ENCODE assay signal across 10 cellular contexts in genomic region chr5:132688536-132689409, GRCh38. TPM values are rescaled to one million over a fixed set of nuclear protein-coding genes. Genes with fewer than 3 reads are reported as not detected.
DNase-seq lines count a peak whose midpoint lies in the region; ATAC-seq, FAIRE-seq and TF ChIP-seq lines count a peak whose summit lies in the region.
"Had no signal": no experiment of that assay in that cellular context is flagged by ENCODE, and none has a peak within 500 bp of the region (broad histone marks: within the 10 kb centered on the region; RNA-seq: fewer than 3 reads in every experiment).

No MANE protein-coding gene starts in this region.

- no peaks in the 10 kb centered on the region for H3K9me3 ChIP-seq in DND-41 (ENCODE audit: insufficient read depth, low read length, severe bottlenecking)
- no peaks in the 10 kb centered on the region for H3K9me3 ChIP-seq in GM23248 (ENCODE audit: low read depth)
- H3K9me3 ChIP-seq in pancreas: no peaks in the 10 kb centered on the region
- H3K9me3 ChIP-seq: tibial nerve had no signal

- H3K27ac Mint-ChIP-seq in activated naive CD8-positive, alpha-beta T cell treated with anti-CD3 and anti-CD28 coated beads, Interleukin-2, amount 50 U/mL, for 24 hours: peak overlapping the region; percentile 70

- H3K9ac ChIP-seq in DND-41 (ENCODE audit: low read depth, low read length) (no peak overlapping the region), GM23248 (no peak overlapping the region)

- H3K4me1 ChIP-seq in DND-41 (ENCODE audit: insufficient read depth, low read length) (peaks cover 27% of the 10 kb centered on the region), GM23248 (ENCODE audit: insufficient read depth) (peaks cover 22% of the 10 kb centered on the region), pancreas (no peaks in the 10 kb centered on the region)
- H3K4me1 ChIP-seq: tibial nerve had no signal

- peak overlapping the region; percentile 16 for H3K4me3 Mint-ChIP-seq in activated naive CD8-positive, alpha-beta T cell treated with anti-CD3 and anti-CD28 coated beads, Interleukin-2, amount 50 U/mL, for 24 hours

- H3K9me3 Mint-ChIP-seq in activated naive CD8-positive, alpha-beta T cell treated with anti-CD3 and anti-CD28 coated beads, Interleukin-2, amount 50 U/mL, for 24 hours: no peaks in the 10 kb centered on the region

- H3F3A ChIP-seq in GM23248 (ENCODE audit: insufficient read depth): peaks cover 3% of the 10 kb centered on the region; the same call in 1 of the 2 replicates

- 62 to 65% methylated on average over 7 of the region's 7 CpGs for WGBS in GM23248 (ENCODE audit: low coverage in 1 of 2, low lambda C conversion rate in 2 of 2, missing lambda C conversion rate in 2 of 2), 2 experiments
- 64 to 65% methylated on average over 7 of the region's 7 CpGs for WGBS in pancreas, 2 donors

- H3K79me2 ChIP-seq in DND-41 (ENCODE audit: insufficient read depth, low read length) (no peaks in the 10 kb centered on the region), GM23248 (ENCODE audit: insufficient read depth) (no peaks in the 10 kb centered on the region)

- no peaks in the 10 kb centered on the region for H3K9me2 ChIP-seq in GM23248 (ENCODE audit: insufficient read depth)

- H3K4me3 ChIP-seq in DND-41 (ENCODE audit: low read depth in 1 of 2, low read length in 2 of 2) (no peak overlapping the region), GM23248 (no peak overlapping the region), pancreas (no peak overlapping the region)
- H3K4me3 ChIP-seq: tibial nerve had no signal

- no peaks in the 10 kb centered on the region; the same call in 1 of the 2 replicates for H3K36me3 ChIP-seq in DND-41 (ENCODE audit: insufficient read depth, low read length)
- H3K36me3 ChIP-seq in GM23248 (ENCODE audit: low read depth): no peaks in the 10 kb centered on the region
- no peaks in the 10 kb centered on the region for H3K36me3 ChIP-seq in pancreas

- no peaks in the 10 kb centered on the region for H3K27me3 Mint-ChIP-seq in activated naive CD8-positive, alpha-beta T cell treated with anti-CD3 and anti-CD28 coated beads, Interleukin-2, amount 50 U/mL, for 24 hours

- H3K27ac ChIP-seq in DND-41 (ENCODE audit: low read length) (peak overlapping the region; percentile 64), GM23248 (no peak overlapping the region), pancreas (no peak overlapping the region)
- H3K27ac ChIP-seq: tibial nerve had no signal

- intact Hi-C loops in pancreas (cut with DNase I): no loop called here

- ATAC-seq in DND-41 (ENCODE audit: insufficient read depth, low read depth) (peak; percentile 25; the same call in 1 of the 3 replicates), pancreas (no peak), HG03045 (IDR thresholded peaks at IDR 0.05; ENCODE audit: unreplicated experiment) (no peak)
- peak; percentile 61 for ATAC-seq in activated naive CD8-positive, alpha-beta T cell treated with anti-CD3 and anti-CD28 coated beads, Interleukin-2, amount 50 U/mL, for 24 hours

- H4K20me1 ChIP-seq in DND-41 (ENCODE audit: insufficient read depth, low read length) (no peaks in the 10 kb centered on the region), GM23248 (ENCODE audit: insufficient read depth) (no peaks in the 10 kb centered on the region)

- H3K27me3 ChIP-seq in DND-41 (ENCODE audit: insufficient read depth, low read length, poor library complexity) (no peaks in the 10 kb centered on the region), GM23248 (replicated peaks; ENCODE audit: insufficient read depth) (no peaks in the 10 kb centered on the region), pancreas (no peaks in the 10 kb centered on the region)
- H3K27me3 ChIP-seq: tibial nerve had no signal

- H3K4me2 ChIP-seq in DND-41 (ENCODE audit: insufficient read depth, low read length) (no peak overlapping the region), GM23248 (ENCODE audit: unreplicated experiment) (peak overlapping the region; percentile 28)

- DNase-seq in DND-41 (peak; percentile 38), GM23248 (peak; percentile 64), OCI-M1 (lab: John Stamatoyannopoulos, UW) (peak; percentile 41), NCI-H524 treated with DMSO at 0.1 percent for 48 hours (lab: John Stamatoyannopoulos, UW) (no peak), pancreas (no peak), COLO668 (lab: John Stamatoyannopoulos, UW; ENCODE audit: unreplicated experiment) (no peak)
- no peak for DNase-seq in activated naive CD8-positive, alpha-beta T cell treated with anti-CD3 and anti-CD28 coated beads, Interleukin-2, amount 50 U/mL, for 24 hours

- TF ChIP-seq CTCF in DND-41 (IDR thresholded peaks at IDR 0.05; ENCODE audit: borderline replicate concordance, extremely low read depth, low read length, poor library complexity, severe bottlenecking) (no peak), pancreas (IDR thresholded peaks at IDR 0.05) (no peak)

- H2AFZ ChIP-seq in DND-41 (ENCODE audit: low read depth, low read length) (no peak overlapping the region), GM23248 (no peak overlapping the region)

- H3K36me3 Mint-ChIP-seq in activated naive CD8-positive, alpha-beta T cell treated with anti-CD3 and anti-CD28 coated beads, Interleukin-2, amount 50 U/mL, for 24 hours (ENCODE audit: low read depth): peaks cover 2% of the 10 kb centered on the region

- no peak for FAIRE-seq in pancreas (lab: Jason Lieb, UNC)

- peaks cover 48% of the 10 kb centered on the region for H3K4me1 Mint-ChIP-seq in activated naive CD8-positive, alpha-beta T cell treated with anti-CD3 and anti-CD28 coated beads, Interleukin-2, amount 50 U/mL, for 24 hours

- in situ Hi-C loops in GM23248 (cut with MboI): no loop called here

RNA-seq across cellular contexts. Expression of gene IL4, which starts 15.0 kb away (rescaled TPM):
- total RNA-seq in GM23248 (2014; rRNA removed; shearing (Covaris generic)): not detected in 2 replicates
- polyA plus RNA-seq in GM23248 (2016; fragmentation: Nextera tagmentation; extraction: Ambion mirVana) (0.34 TPM in 1 of 2 replicates, not detected in the other), pancreas (not detected)
- not detected for total RNA-seq in pancreas
- total RNA-seq: OCI-LY7, tibial nerve had no signal

RNA-seq across cellular contexts. Expression of gene IL13, which starts 30.8 kb away (rescaled TPM):
- total RNA-seq in GM23248 (2014; rRNA removed; shearing (Covaris generic)): not detected in 2 replicates
- polyA plus RNA-seq in GM23248 (2016; fragmentation: Nextera tagmentation; extraction: Ambion mirVana) (not detected in 2 replicates), pancreas (under 1 TPM in 1 of 2 donors, not detected in 1; 0.07 TPM)
- total RNA-seq in pancreas: not detected
- total RNA-seq: OCI-LY7 had no signal

RNA-seq across cellular contexts. Expression of gene KIF3A, which starts 48.6 kb away (rescaled TPM):
- 6.8 TPM in 2 replicates for total RNA-seq in GM23248 (2014; rRNA removed; shearing (Covaris generic))
- polyA plus RNA-seq in GM23248 (2016; fragmentation: Nextera tagmentation; extraction: Ambion mirVana) (13.9 and 18.8 TPM in 2 replicates), pancreas (1 to 10 TPM; 2.4 to 5.0 TPM)
- 1 to 10 TPM; 2.4 to 6.3 (median 4.1) TPM for total RNA-seq in pancreas

RNA-seq across cellular contexts. Expression of gene CCNI2, which starts 58.5 kb away (rescaled TPM):
- total RNA-seq in GM23248 (2014; rRNA removed; shearing (Covaris generic)): not detected in 2 replicates
- polyA plus RNA-seq in GM23248 (2016; fragmentation: Nextera tagmentation; extraction: Ambion mirVana) (0.51 and 0.73 TPM in 2 replicates), pancreas (1 to 10 TPM in 1 of 2 donors, under 1 TPM in 1; 0.84 to 1.8 TPM)
- total RNA-seq in pancreas: 1 to 10 TPM in 4 of 6 donors, under 1 TPM in 2; 0.69 to 4.4 (median 1.3) TPM
- total RNA-seq: OCI-LY7, tibial nerve had no signal

Comparison
In these comparisons a context has a peak if more than half of its experiments do, and no peak if none do; other contexts are left out.
1. ATAC-seq: peak in DND-41 (single experiment) and activated naive CD8-positive, alpha-beta T cell treated with anti-CD3 and anti-CD28 coated beads, Interleukin-2, amount 50 U/mL, for 24 hours (single experiment); none in pancreas (0 of 4) and HG03045 (single experiment).
2. DNase-seq: peak in DND-41 (single experiment), GM23248 (single experiment) and OCI-M1 (single experiment); none in activated naive CD8-positive, alpha-beta T cell treated with anti-CD3 and anti-CD28 coated beads, Interleukin-2, amount 50 U/mL, for 24 hours (single experiment), NCI-H524 treated with DMSO at 0.1 percent for 48 hours (single experiment), pancreas (0 of 6) and COLO668 (single experiment).